ENCODE assay signal across 21 cellular contexts in the genomic region with DNA sequence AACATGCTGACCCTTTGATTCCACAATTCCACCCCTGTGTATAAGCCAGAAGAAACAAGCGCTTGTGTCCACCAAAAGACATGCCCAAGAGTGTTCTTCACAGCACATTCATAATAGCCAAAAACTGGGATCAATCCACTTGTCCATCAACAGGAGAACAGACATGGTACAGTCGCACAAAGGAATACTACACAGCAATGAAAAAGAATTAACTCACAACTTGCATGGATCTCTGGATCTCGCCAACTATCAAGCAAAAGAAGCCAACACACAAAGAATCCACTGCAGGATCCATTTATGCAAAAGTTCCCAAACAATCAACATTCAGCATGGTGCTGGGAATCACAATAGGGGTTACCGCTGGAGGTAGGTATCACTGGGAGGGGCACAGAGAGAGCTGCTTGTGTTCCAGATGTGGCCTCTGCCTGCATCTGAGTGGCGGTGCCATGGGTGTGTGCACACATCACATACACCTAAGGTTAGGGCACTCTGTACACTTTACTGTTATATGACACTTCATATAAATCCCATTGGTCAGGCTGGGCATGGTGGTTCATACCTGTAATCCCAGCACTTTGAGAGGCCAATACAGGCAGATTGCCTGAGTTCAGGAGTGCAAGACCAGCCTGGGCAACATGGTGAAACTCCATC.
"Had no signal": no experiment of that assay in that cellular context is flagged by ENCODE, and none has a peak within 500 bp of the region (broad histone marks: within the 10 kb centered on the region; RNA-seq: fewer than 3 reads in every experiment).

No MANE protein-coding gene starts in this region.

- ATAC-seq: left ventricle myocardium superior; lower lobe of right lung; natural killer cell treated with Interleukin-12 subunit alpha and Interleukin-12 subunit beta and Interleukin-15 and Interleukin-18, amount 100 ng/mL, for 72 hours; right lobe of liver had no signal

- DNase-seq: cortex of kidney; effector CD4-positive, alpha-beta T cell; kidney; left ventricle myocardium superior; lower lobe of right lung; naive B cell; right lobe of liver; stimulated activated CD4-positive, alpha-beta T cell treated with anti-CD3 and anti-CD28 coated beads, Interleukin-12 subunit alpha, Interleukin-12 subunit beta, amount 100 ng/mL, for 4 hours; stimulated activated CD4-positive, alpha-beta T cell treated with anti-CD3 and anti-CD28 coated beads, Interleukin-1b, Interleukin-23, amount 100 ng/mL, for 48 hours; stimulated activated CD4-positive, alpha-beta T cell treated with anti-CD3 and anti-CD28 coated beads, Interleukin-4, amount 100 ng/mL, for 1 hour; stimulated activated CD8-positive, alpha-beta memory T cell treated with anti-CD3 and anti-CD28 coated beads, Interleukin-4, amount 100 ng/mL, for 48 hours; stimulated activated naive CD4-positive, alpha-beta T cell treated with Interleukin-2 at 50 U/mL for 16 hours; stomach; testis; upper lobe of left lung had no signal

- H3K27ac ChIP-seq: lower lobe of right lung, neutrophil, parathyroid adenoma, right lobe of liver, stomach, testis, upper lobe of left lung had no signal

- H3K4me3 ChIP-seq: lower lobe of right lung, right lobe of liver, smooth muscle cell, stomach, testis, tibial artery, upper lobe of left lung, uterus had no signal
